Comparison of ENCODE assay signal across 1 cellular context in genomic region chr14:76938092-76938500, GRCh38.
TF ChIP-seq lines count a peak whose summit lies in the region.

No MANE protein-coding gene starts in this region.

TF ChIP-seq in HCT116, 20 proteins besides CTCF, POLR2A, EP300 and RAD21 (continued from another document):
- TF ChIP-seq CEBPB (IDR thresholded peaks at IDR 0.05; ENCODE audit: low read depth) (no peak), SP1 (IDR thresholded peaks at IDR 0.05; ENCODE audit: low read depth) (no peak), EZH2 (IDR thresholded peaks at IDR 0.05) (no peak), CBX3 (IDR thresholded peaks at IDR 0.05; ENCODE audit: low read depth) (no peak)
